9 cellular contexts compared by ENCODE assay signal in genomic region chr4:39446842-39447573, GRCh38. TPM values are rescaled to one million over a fixed set of nuclear protein-coding genes. Genes with fewer than 3 reads are reported as not detected.
DNase-seq lines count a peak whose midpoint lies in the region; ATAC-seq and TF ChIP-seq lines count a peak whose summit lies in the region.
"Had no signal": no experiment of that assay in that cellular context is flagged by ENCODE, and none has a peak within 500 bp of the region (broad histone marks: within the 10 kb centered on the region; RNA-seq: fewer than 3 reads in every experiment).

No MANE protein-coding gene starts in this region.

- no peak overlapping the region for H2BK5ac ChIP-seq in IMR-90 (ENCODE audit: low read depth, low read length, poor library complexity, severe bottlenecking)

- H2AK5ac ChIP-seq in IMR-90 (ENCODE audit: low read depth, low read length), result no peak overlapping the region; the same call in 1 of the 2 replicates

- H3K4me3 ChIP-seq in DOHH2 (ENCODE audit: low read length), result no peak overlapping the region; the same call in 1 of the 2 replicates
- peak overlapping the region; percentile 17; the same call in 1 of the 2 replicates for H3K4me3 ChIP-seq in IMR-90 (ENCODE audit: insufficient read depth, low read depth, low read length)
- peak overlapping the region; percentile 22 to 51 for H3K4me3 ChIP-seq in right atrium auricular region
- H3K4me3 ChIP-seq in skin epidermis, result peak overlapping the region; percentile 4 to 52 (median 38)

- intact Hi-C loops in IMR-90 (cut with micrococcal nuclease), result loop anchor here (10.0 kb wide), 1 partner anchor 692 kb away; no protein-coding TSS in a partner anchor

- TF ChIP-seq POLR2A in IMR-90 (IDR thresholded peaks at IDR 0.05; ENCODE audit: low read depth, low read length), result no peak

- H3K9me3 ChIP-seq in DOHH2 (ENCODE audit: control insufficient read depth, insufficient read depth, low read length) (no peaks in the 10 kb centered on the region), IMR-90 (ENCODE audit: control insufficient read depth, insufficient read depth, low read length) (no peaks in the 10 kb centered on the region), right atrium auricular region (no peaks in the 10 kb centered on the region)

- no peaks in the 10 kb centered on the region for H3K9me3 Mint-ChIP-seq in activated naive CD8-positive, alpha-beta T cell treated with anti-CD3 and anti-CD28 coated beads, Interleukin-2, amount 10 ng/mL, durations not matched to agents 7 days and 5 days

- no peak overlapping the region for H3K23ac ChIP-seq in IMR-90 (ENCODE audit: low read depth, low read length)

- no peak overlapping the region for H4K5ac ChIP-seq in IMR-90 (ENCODE audit: low read depth, low read length)

- H3K79me2 ChIP-seq in DOHH2 (ENCODE audit: control insufficient read depth, low read length), result no peaks in the 10 kb centered on the region

- H3K36me3 ChIP-seq in DOHH2 (ENCODE audit: control insufficient read depth, low read length) (peaks cover 22% of the 10 kb centered on the region), IMR-90 (ENCODE audit: control insufficient read depth, insufficient read depth, low read length) (peaks cover 14% of the 10 kb centered on the region), right atrium auricular region (peaks cover 14% of the 10 kb centered on the region)

- peak overlapping the region; percentile 33 for H3K4me2 ChIP-seq in DOHH2 (ENCODE audit: low read length)
- H3K4me2 ChIP-seq in IMR-90 (ENCODE audit: low read depth, low read length), result peak overlapping the region; percentile 77

- peaks cover 57% of the 10 kb centered on the region for H3F3A ChIP-seq in DOHH2 (ENCODE audit: control insufficient read depth, insufficient read depth)

- H4K20me1 ChIP-seq in DOHH2 (ENCODE audit: control insufficient read depth, insufficient read depth, low read depth, low read length), result peaks cover 14% of the 10 kb centered on the region; the same call in 1 of the 2 replicates
- peaks cover 12% of the 10 kb centered on the region; the same call in 1 of the 2 replicates for H4K20me1 ChIP-seq in IMR-90 (ENCODE audit: insufficient read depth, low read length)

- peaks cover 15% of the 10 kb centered on the region for H3K36me3 Mint-ChIP-seq in activated naive CD8-positive, alpha-beta T cell treated with anti-CD3 and anti-CD28 coated beads, Interleukin-2, amount 10 ng/mL, durations not matched to agents 7 days and 5 days

- H3K27ac ChIP-seq in DOHH2 (ENCODE audit: low read depth, low read length) (no peak overlapping the region), IMR-90 (ENCODE audit: insufficient read depth, low read length) (no peak overlapping the region), right atrium auricular region (peak overlapping the region in 1 of 2 donors; percentile 23), skin epidermis (peak overlapping the region in 14 of 21 experiments; percentile 3 to 76 (median 54))

- H3K27me3 Mint-ChIP-seq in activated naive CD8-positive, alpha-beta T cell treated with anti-CD3 and anti-CD28 coated beads, Interleukin-2, amount 10 ng/mL, durations not matched to agents 7 days and 5 days, result peaks cover 2% of the 10 kb centered on the region

- H3K9me2 ChIP-seq in DOHH2 (replicated peaks; ENCODE audit: control insufficient read depth, low read length), result no peaks in the 10 kb centered on the region

- H3K4me1 ChIP-seq in DOHH2 (ENCODE audit: control insufficient read depth, low read length) (peaks cover 9% of the 10 kb centered on the region), IMR-90 (ENCODE audit: control insufficient read depth, insufficient read depth, low read length) (peaks cover 4% of the 10 kb centered on the region; the same call in 1 of the 2 replicates), right atrium auricular region (peaks cover 0 to 13% of the 10 kb centered on the region in 2 donors)

- peak; percentile 13 for TF ChIP-seq CTCF in DOHH2 (IDR thresholded peaks at IDR 0.05; ENCODE audit: low read depth, low read length, poor library complexity, severe bottlenecking)
- 0 out of 2 replicates have a peak, but pooled peaks have one; percentile 10 for TF ChIP-seq CTCF in IMR-90 (conservative IDR thresholded peaks at IDR 0.05; ENCODE audit: low read depth, low read length)
- TF ChIP-seq CTCF in right atrium auricular region (IDR thresholded peaks at IDR 0.05), result peak in 1 of 2 donors; percentile 56

- peak overlapping the region; percentile 52 for H2AK9ac ChIP-seq in IMR-90 (replicated peaks; ENCODE audit: low read depth, low read length, poor library complexity)

- H3K56ac ChIP-seq in IMR-90 (ENCODE audit: extremely low read depth, insufficient read depth, low read length), result no peak overlapping the region

- peaks cover under 1 to 6% of the 10 kb centered on the region in 2 experiments; a peak in 1 of 4 replicates for H3K79me1 ChIP-seq in IMR-90 (ENCODE audit: low read depth in 1 of 2, low read length in 2 of 2)

- H3K9ac ChIP-seq in IMR-90 (ENCODE audit: low read depth, low read length), result no peak overlapping the region

- peak overlapping the region; percentile 82 for H2AFZ ChIP-seq in IMR-90 (replicated peaks; ENCODE audit: low read length, poor library complexity)

- peak; percentile 28 for DNase-seq in IMR-90
- DNase-seq in activated naive CD8-positive, alpha-beta T cell treated with anti-CD3 and anti-CD28 coated beads, Interleukin-2, amount 10 ng/mL, durations not matched to agents 7 days and 5 days, result peak; percentile 62
- DNase-seq in right atrium auricular region (ENCODE audit: low spot score), result peak; percentile 69
- no peak for DNase-seq in DMS 273 (lab: John Stamatoyannopoulos, UW; ENCODE audit: unreplicated experiment)

- TF ChIP-seq RAD21 in IMR-90 (IDR thresholded peaks at IDR 0.05; ENCODE audit: low read length), result no peak

- peaks cover 11% of the 10 kb centered on the region for H3K4me1 Mint-ChIP-seq in activated naive CD8-positive, alpha-beta T cell treated with anti-CD3 and anti-CD28 coated beads, Interleukin-2, amount 10 ng/mL, durations not matched to agents 7 days and 5 days

- peak overlapping the region in 1 of 2 experiments; percentile 42; a peak in 1 of 4 replicates for H4K8ac ChIP-seq in IMR-90 (ENCODE audit: low read depth in 2 of 2, low read length in 2 of 2)

- H2BK15ac ChIP-seq in IMR-90 (ENCODE audit: low read depth, low read length), result no peak overlapping the region

- POLR2A ChIA-PET in IMR-90 (lab: Charles Lee; ENCODE audit: unreplicated experiment), result no interaction called here
- POLR2A ChIA-PET in activated naive CD8-positive, alpha-beta T cell treated with anti-CD3 and anti-CD28 coated beads, Interleukin-2, amount 10 ng/mL, durations not matched to agents 7 days and 5 days (lab: Charles Lee), result interaction anchor here (0.7 to 2.8 kb wide), 2 partner anchors 10 to 12 kb away, joined by 3 to 15 read pairs; partner anchors contain the start of genes LIAS and RPL9

- H3K27ac Mint-ChIP-seq in activated naive CD8-positive, alpha-beta T cell treated with anti-CD3 and anti-CD28 coated beads, Interleukin-2, amount 10 ng/mL, durations not matched to agents 7 days and 5 days, result peak overlapping the region; percentile 34

- ATAC-seq in GM21447 (IDR thresholded peaks at IDR 0.05; ENCODE audit: unreplicated experiment), result peak; percentile 87
- peak; percentile 50 for ATAC-seq in IMR-90 (ENCODE audit: low read depth)
- peak; percentile 90 for ATAC-seq in activated naive CD8-positive, alpha-beta T cell treated with anti-CD3 and anti-CD28 coated beads, Interleukin-2, amount 10 ng/mL, durations not matched to agents 7 days and 5 days (ENCODE audit: low read depth)
- no peak for ATAC-seq in SK-N-SH treated with all-trans-retinoic acid at 6 μM for 48 hours

- dilution Hi-C loops in IMR-90 (cut with HindIII; ENCODE audit: low sequenced_read_pairs, unreplicated experiment), result no loop called here

- no TSS peak for BruUV-seq in IMR-90 (replicated peaks; lab: Mats Ljungman, UMichigan)

- no peak overlapping the region for H2BK120ac ChIP-seq in IMR-90 (ENCODE audit: low read depth, low read length)

- H4K91ac ChIP-seq in IMR-90 (ENCODE audit: insufficient read depth, low read depth, low read length), result no peak overlapping the region

- in situ Hi-C loops in IMR-90 (cut with MboI; ENCODE audit: low sequenced_read_pairs), result no loop called here

- H3K9me1 ChIP-seq in IMR-90 (ENCODE audit: insufficient read depth, low read length), result no peaks in the 10 kb centered on the region

- 25% methylated on average over 39 of the region's 61 CpGs; no CpG with 5 or more reads in 1 of the 2 experiments for WGBS in IMR-90 (ENCODE audit: extremely low coverage in 2 of 2, insufficient read length in 1 of 2), 2 experiments

- H3K18ac ChIP-seq in IMR-90 (ENCODE audit: low read depth, low read length), result no peak overlapping the region

- H3K27me3 ChIP-seq in DOHH2 (ENCODE audit: control insufficient read depth, low read length) (no peaks in the 10 kb centered on the region), IMR-90 (ENCODE audit: control insufficient read depth, insufficient read depth, low read length) (no peaks in the 10 kb centered on the region; the same call in 1 of the 2 replicates), right atrium auricular region (no peaks in the 10 kb centered on the region)

- peak overlapping the region; percentile 63 for H3K4me3 Mint-ChIP-seq in activated naive CD8-positive, alpha-beta T cell treated with anti-CD3 and anti-CD28 coated beads, Interleukin-2, amount 10 ng/mL, durations not matched to agents 7 days and 5 days

- no peak overlapping the region for H3K14ac ChIP-seq in IMR-90 (replicated peaks; ENCODE audit: low read depth, low read length)

- CTCF ChIA-PET in IMR-90 (lab: Yijun Ruan, JAX), result no interaction called here

- no peak overlapping the region for H2BK20ac ChIP-seq in IMR-90 (ENCODE audit: low read depth, low read length)

- no peak overlapping the region for H3K4ac ChIP-seq in IMR-90 (ENCODE audit: low read depth, low read length)

RNA-seq across cellular contexts. Expression of gene RPL9, which starts 11.7 kb away (rescaled TPM):
- total RNA-seq in IMR-90 (2012; rRNA removed), result 1,905 and 3,011 TPM in 2 replicates
- 1,087 and 1,627 TPM in 2 replicates for polyA plus RNA-seq in IMR-90 (2012; rRNA removed)
- 556 and 768 TPM in 2 replicates for polyA plus RNA-seq in IMR-90 (2012; cell fraction: cytosol; rRNA removed)
- 108 and 738 TPM in 2 replicates for polyA plus RNA-seq in IMR-90 (2012; cell fraction: nucleus; rRNA removed; ENCODE audit: low replicate concordance)
- 1,000 to 10,000 TPM; 1,040 to 1,200 TPM for total RNA-seq in activated naive CD8-positive, alpha-beta T cell treated with anti-CD3 and anti-CD28 coated beads, Interleukin-2, amount 10 ng/mL, durations not matched to agents 7 days and 5 days
- 1,000 to 10,000 TPM; 2,057 to 2,637 TPM for total RNA-seq in right atrium auricular region

RNA-seq across cellular contexts. Expression of gene LIAS, which starts 11.8 kb away (rescaled TPM):
- total RNA-seq in IMR-90 (2012; rRNA removed) (3.2 and 6.7 TPM in 2 replicates), right atrium auricular region (10 to 100 TPM in 1 of 2 donors, 1 to 10 TPM in 1; 6.9 to 18.7 TPM)
- polyA plus RNA-seq in IMR-90 (2012; rRNA removed), result 7.0 and 7.8 TPM in 2 replicates
- 1.1 and 1.9 TPM in 2 replicates for polyA plus RNA-seq in IMR-90 (2012; cell fraction: cytosol; rRNA removed)
- polyA plus RNA-seq in IMR-90 (2012; cell fraction: nucleus; rRNA removed; ENCODE audit: low replicate concordance), result 1.0 and 6.5 TPM in 2 replicates
- 10 to 100 TPM; 16.0 to 18.0 TPM for total RNA-seq in activated naive CD8-positive, alpha-beta T cell treated with anti-CD3 and anti-CD28 coated beads, Interleukin-2, amount 10 ng/mL, durations not matched to agents 7 days and 5 days

RNA-seq across cellular contexts. Expression of gene KLB, which starts 40.3 kb away (rescaled TPM):
- total RNA-seq in IMR-90 (2012; rRNA removed) (not detected in 2 replicates), right atrium auricular region (under 1 TPM; 0.11 to 0.47 TPM)
- polyA plus RNA-seq in IMR-90 (2012; rRNA removed), result not detected in 2 replicates
- polyA plus RNA-seq in IMR-90 (2012; cell fraction: cytosol; rRNA removed), result not detected in 2 replicates
- not detected in 2 replicates for polyA plus RNA-seq in IMR-90 (2012; cell fraction: nucleus; rRNA removed; ENCODE audit: low replicate concordance)
- total RNA-seq in activated naive CD8-positive, alpha-beta T cell treated with anti-CD3 and anti-CD28 coated beads, Interleukin-2, amount 10 ng/mL, durations not matched to agents 7 days and 5 days, result not detected
- total RNA-seq: M059J had no signal

Comparison
In these comparisons a context has a peak if more than half of its experiments do, and no peak if none do; other contexts are left out.
1. H3K27ac ChIP-seq: peak in skin epidermis (14 of 21); none in DOHH2 (single experiment) and IMR-90 (single experiment).